1 cellular context compared by ENCODE assay signal in the genomic region with DNA sequence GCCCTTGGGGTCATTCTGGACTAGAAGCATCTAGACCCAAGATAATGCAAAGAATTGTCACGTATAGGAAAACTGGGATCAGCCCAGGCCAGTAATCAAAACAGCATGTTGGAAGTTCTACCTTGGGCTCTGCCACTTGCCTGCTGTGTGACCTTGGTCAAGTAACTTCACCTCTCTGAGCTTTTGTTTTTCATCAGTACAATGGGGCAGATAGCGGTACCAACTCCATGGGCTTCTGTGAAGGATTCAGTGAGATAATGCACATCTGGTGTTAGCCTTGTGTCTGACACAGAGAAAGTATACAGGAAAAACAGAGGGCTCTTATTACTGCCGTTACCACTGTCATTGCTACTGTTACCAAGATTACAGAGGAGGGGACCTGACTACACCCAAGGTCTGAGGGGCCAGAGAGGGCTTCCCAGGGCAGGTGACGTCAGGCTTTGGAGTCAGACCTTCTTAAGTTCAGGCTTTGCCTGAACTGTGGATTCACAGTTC.
A peak's percentile ranks its signal among the peaks of the same experiment; 100 is the strongest.
TF ChIP-seq lines count a peak whose summit lies in the region.

No MANE protein-coding gene starts in this region.

TF ChIP-seq in K562, 482 proteins besides CTCF, POLR2A, EP300 and RAD21 (continued from another document and continues in another):
- TF ChIP-seq SRSF7 (optimal IDR thresholded peaks at IDR 0.05; ENCODE audit: low read depth, low read length) (no peak), PCBP1 (IDR thresholded peaks at IDR 0.05; ENCODE audit: low read depth, low read length, poor library complexity, severe bottlenecking) (no peak), TCF3 (CRISPR knock-in tag; IDR thresholded peaks at IDR 0.05) (0 out of 2 replicates have a peak, but pooled peaks have one; percentile 11), ATF7 (IDR thresholded peaks at IDR 0.05) (peak; percentile 83), SIN3B (IDR thresholded peaks at IDR 0.05; ENCODE audit: low read depth) (no peak), RFX1 (IDR thresholded peaks at IDR 0.05) (peak; percentile 45; the same call in 1 of the 2 replicates), ZNF143 (CRISPR knock-in tag; IDR thresholded peaks at IDR 0.05) (no peak), GTF2A2 (tag; IDR thresholded peaks at IDR 0.05) (no peak), JUND (IDR thresholded peaks at IDR 0.05; ENCODE audit: borderline replicate concordance, low read depth, low read length) (peak; percentile 37; the same call in 1 of the 2 replicates), JUND (tag; IDR thresholded peaks at IDR 0.05; ENCODE audit: borderline replicate concordance, low read depth, low read length) (no peak; the same call in 2 of the 3 replicates), NFYB (IDR thresholded peaks at IDR 0.05; ENCODE audit: extremely low read depth, insufficient read length) (no peak), BACH1 (tag; IDR thresholded peaks at IDR 0.05) (0 out of 2 replicates have a peak, but pooled peaks have one; percentile 15), ELF1 (tag; IDR thresholded peaks at IDR 0.05) (no peak), ZNF197 (CRISPR knock-in tag; IDR thresholded peaks at IDR 0.05; ENCODE audit: low read depth) (no peak), RBM22 (IDR thresholded peaks at IDR 0.05; ENCODE audit: low read depth, low read length, poor library complexity, severe bottlenecking) (no peak), C11orf30 (IDR thresholded peaks at IDR 0.05; ENCODE audit: low read depth) (no peak), CAMTA2 (CRISPR knock-in tag; conservative IDR thresholded peaks at IDR 0.05) (no peak), CBX2 (IDR thresholded peaks at IDR 0.05; ENCODE audit: insufficient read depth, low read length, poor library complexity, severe bottlenecking) (no peak), CEBPG (CRISPR knock-in tag; IDR thresholded peaks at IDR 0.05) (no peak), CEBPG (tag; conservative IDR thresholded peaks at IDR 0.05 in 1 of 2, IDR thresholded peaks at IDR 0.05 in 1 of 2) (no peak), CBFB (CRISPR knock-in tag; IDR thresholded peaks at IDR 0.05) (no peak), HLTF (IDR thresholded peaks at IDR 0.05) (no peak), MYNN (IDR thresholded peaks at IDR 0.05) (peak; percentile 93; the same call in 1 of the 2 replicates), MYNN (CRISPR knock-in tag; IDR thresholded peaks at IDR 0.05) (0 out of 2 replicates have a peak, but pooled peaks have one; percentile 24), POLR2AphosphoS2 (IDR thresholded peaks at IDR 0.05; ENCODE audit: low read length) (no peak), POLR3G (IDR thresholded peaks at IDR 0.05; ENCODE audit: extremely low read depth, insufficient read length, insufficient replicate concordance) (no peak), HDAC2 (IDR thresholded peaks at IDR 0.05) (peak; percentile 87), ZNF121 (CRISPR knock-in tag; conservative IDR thresholded peaks at IDR 0.05) (no peak), MAFF (IDR thresholded peaks at IDR 0.05; ENCODE audit: low read length) (no peak), CBX3 (IDR thresholded peaks at IDR 0.05; ENCODE audit: borderline replicate concordance in 1 of 2, low read length in 2 of 2) (peak in 1 of 2 experiments; percentile 61; a peak in 1 of 3 replicates), RBM39 (optimal IDR thresholded peaks at IDR 0.05; ENCODE audit: low read depth, low read length) (no peak), POLR2G (IDR thresholded peaks at IDR 0.05; ENCODE audit: low read depth, low read length) (no peak), DPF2 (IDR thresholded peaks at IDR 0.05) (peak; percentile 29; the same call in 1 of the 2 replicates), ZKSCAN8 (CRISPR knock-in tag; IDR thresholded peaks at IDR 0.05) (no peak), KLF13 (tag; IDR thresholded peaks at IDR 0.05; ENCODE audit: borderline replicate concordance, low read depth) (no peak), ADNP (tag; IDR thresholded peaks at IDR 0.05) (peak; percentile 87; the same call in 1 of the 2 replicates), ETS2 (tag; IDR thresholded peaks at IDR 0.05; ENCODE audit: borderline replicate concordance, poor library complexity, severe bottlenecking) (no peak), MEF2D (tag; conservative IDR thresholded peaks at IDR 0.05; ENCODE audit: low read depth) (0 out of 2 replicates have a peak, but pooled peaks have one; percentile 23), CBFA2T3 (IDR thresholded peaks at IDR 0.05) (0 out of 2 replicates have a peak, but pooled peaks have one; percentile 27), NR2C1 (IDR thresholded peaks at IDR 0.05) (no peak), NR2C1 (tag; IDR thresholded peaks at IDR 0.05) (no peak), DMBX1 (CRISPR knock-in tag; IDR thresholded peaks at IDR 0.05; ENCODE audit: borderline replicate concordance) (0 out of 2 replicates have a peak, but pooled peaks have one; percentile 37), ZNF311 (CRISPR knock-in tag; IDR thresholded peaks at IDR 0.05) (0 out of 2 replicates have a peak, but pooled peaks have one; percentile 56)
- TF ChIP-seq, protein P1, sequence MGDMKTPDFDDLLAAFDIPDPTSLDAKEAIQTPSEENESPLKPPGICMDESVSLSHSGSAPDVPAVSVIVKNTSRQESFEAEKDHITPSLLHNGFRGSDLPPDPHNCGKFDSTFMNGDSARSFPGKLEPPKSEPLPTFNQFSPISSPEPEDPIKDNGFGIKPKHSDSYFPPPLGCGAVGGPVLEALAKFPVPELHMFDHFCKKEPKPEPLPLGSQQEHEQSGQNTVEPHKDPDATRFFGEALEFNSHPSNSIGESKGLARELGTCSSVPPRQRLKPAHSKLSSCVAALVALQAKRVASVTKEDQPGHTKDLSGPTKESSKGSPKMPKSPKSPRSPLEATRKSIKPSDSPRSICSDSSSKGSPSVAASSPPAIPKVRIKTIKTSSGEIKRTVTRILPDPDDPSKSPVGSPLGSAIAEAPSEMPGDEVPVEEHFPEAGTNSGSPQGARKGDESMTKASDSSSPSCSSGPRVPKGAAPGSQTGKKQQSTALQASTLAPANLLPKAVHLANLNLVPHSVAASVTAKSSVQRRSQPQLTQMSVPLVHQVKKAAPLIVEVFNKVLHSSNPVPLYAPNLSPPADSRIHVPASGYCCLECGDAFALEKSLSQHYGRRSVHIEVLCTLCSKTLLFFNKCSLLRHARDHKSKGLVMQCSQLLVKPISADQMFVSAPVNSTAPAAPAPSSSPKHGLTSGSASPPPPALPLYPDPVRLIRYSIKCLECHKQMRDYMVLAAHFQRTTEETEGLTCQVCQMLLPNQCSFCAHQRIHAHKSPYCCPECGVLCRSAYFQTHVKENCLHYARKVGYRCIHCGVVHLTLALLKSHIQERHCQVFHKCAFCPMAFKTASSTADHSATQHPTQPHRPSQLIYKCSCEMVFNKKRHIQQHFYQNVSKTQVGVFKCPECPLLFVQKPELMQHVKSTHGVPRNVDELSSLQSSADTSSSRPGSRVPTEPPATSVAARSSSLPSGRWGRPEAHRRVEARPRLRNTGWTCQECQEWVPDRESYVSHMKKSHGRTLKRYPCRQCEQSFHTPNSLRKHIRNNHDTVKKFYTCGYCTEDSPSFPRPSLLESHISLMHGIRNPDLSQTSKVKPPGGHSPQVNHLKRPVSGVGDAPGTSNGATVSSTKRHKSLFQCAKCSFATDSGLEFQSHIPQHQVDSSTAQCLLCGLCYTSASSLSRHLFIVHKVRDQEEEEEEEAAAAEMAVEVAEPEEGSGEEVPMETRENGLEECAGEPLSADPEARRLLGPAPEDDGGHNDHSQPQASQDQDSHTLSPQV (IDR thresholded peaks at IDR 0.05), result 0 out of 2 replicates have a peak, but pooled peaks have one; percentile 55
- TF ChIP-seq, protein P2, sequence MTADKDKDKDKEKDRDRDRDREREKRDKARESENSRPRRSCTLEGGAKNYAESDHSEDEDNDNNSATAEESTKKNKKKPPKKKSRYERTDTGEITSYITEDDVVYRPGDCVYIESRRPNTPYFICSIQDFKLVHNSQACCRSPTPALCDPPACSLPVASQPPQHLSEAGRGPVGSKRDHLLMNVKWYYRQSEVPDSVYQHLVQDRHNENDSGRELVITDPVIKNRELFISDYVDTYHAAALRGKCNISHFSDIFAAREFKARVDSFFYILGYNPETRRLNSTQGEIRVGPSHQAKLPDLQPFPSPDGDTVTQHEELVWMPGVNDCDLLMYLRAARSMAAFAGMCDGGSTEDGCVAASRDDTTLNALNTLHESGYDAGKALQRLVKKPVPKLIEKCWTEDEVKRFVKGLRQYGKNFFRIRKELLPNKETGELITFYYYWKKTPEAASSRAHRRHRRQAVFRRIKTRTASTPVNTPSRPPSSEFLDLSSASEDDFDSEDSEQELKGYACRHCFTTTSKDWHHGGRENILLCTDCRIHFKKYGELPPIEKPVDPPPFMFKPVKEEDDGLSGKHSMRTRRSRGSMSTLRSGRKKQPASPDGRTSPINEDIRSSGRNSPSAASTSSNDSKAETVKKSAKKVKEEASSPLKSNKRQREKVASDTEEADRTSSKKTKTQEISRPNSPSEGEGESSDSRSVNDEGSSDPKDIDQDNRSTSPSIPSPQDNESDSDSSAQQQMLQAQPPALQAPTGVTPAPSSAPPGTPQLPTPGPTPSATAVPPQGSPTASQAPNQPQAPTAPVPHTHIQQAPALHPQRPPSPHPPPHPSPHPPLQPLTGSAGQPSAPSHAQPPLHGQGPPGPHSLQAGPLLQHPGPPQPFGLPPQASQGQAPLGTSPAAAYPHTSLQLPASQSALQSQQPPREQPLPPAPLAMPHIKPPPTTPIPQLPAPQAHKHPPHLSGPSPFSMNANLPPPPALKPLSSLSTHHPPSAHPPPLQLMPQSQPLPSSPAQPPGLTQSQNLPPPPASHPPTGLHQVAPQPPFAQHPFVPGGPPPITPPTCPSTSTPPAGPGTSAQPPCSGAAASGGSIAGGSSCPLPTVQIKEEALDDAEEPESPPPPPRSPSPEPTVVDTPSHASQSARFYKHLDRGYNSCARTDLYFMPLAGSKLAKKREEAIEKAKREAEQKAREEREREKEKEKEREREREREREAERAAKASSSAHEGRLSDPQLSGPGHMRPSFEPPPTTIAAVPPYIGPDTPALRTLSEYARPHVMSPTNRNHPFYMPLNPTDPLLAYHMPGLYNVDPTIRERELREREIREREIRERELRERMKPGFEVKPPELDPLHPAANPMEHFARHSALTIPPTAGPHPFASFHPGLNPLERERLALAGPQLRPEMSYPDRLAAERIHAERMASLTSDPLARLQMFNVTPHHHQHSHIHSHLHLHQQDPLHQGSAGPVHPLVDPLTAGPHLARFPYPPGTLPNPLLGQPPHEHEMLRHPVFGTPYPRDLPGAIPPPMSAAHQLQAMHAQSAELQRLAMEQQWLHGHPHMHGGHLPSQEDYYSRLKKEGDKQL (CRISPR knock-in tag; IDR thresholded peaks at IDR 0.05; ENCODE audit: borderline replicate concordance), result no peak
- TF ChIP-seq, protein P3, sequence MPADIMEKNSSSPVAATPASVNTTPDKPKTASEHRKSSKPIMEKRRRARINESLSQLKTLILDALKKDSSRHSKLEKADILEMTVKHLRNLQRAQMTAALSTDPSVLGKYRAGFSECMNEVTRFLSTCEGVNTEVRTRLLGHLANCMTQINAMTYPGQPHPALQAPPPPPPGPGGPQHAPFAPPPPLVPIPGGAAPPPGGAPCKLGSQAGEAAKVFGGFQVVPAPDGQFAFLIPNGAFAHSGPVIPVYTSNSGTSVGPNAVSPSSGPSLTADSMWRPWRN (IDR thresholded peaks at IDR 0.05; ENCODE audit: low read depth), result no peak
- TF ChIP-seq, protein P4, sequence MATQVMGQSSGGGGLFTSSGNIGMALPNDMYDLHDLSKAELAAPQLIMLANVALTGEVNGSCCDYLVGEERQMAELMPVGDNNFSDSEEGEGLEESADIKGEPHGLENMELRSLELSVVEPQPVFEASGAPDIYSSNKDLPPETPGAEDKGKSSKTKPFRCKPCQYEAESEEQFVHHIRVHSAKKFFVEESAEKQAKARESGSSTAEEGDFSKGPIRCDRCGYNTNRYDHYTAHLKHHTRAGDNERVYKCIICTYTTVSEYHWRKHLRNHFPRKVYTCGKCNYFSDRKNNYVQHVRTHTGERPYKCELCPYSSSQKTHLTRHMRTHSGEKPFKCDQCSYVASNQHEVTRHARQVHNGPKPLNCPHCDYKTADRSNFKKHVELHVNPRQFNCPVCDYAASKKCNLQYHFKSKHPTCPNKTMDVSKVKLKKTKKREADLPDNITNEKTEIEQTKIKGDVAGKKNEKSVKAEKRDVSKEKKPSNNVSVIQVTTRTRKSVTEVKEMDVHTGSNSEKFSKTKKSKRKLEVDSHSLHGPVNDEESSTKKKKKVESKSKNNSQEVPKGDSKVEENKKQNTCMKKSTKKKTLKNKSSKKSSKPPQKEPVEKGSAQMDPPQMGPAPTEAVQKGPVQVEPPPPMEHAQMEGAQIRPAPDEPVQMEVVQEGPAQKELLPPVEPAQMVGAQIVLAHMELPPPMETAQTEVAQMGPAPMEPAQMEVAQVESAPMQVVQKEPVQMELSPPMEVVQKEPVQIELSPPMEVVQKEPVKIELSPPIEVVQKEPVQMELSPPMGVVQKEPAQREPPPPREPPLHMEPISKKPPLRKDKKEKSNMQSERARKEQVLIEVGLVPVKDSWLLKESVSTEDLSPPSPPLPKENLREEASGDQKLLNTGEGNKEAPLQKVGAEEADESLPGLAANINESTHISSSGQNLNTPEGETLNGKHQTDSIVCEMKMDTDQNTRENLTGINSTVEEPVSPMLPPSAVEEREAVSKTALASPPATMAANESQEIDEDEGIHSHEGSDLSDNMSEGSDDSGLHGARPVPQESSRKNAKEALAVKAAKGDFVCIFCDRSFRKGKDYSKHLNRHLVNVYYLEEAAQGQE (CRISPR knock-in tag; IDR thresholded peaks at IDR 0.05; ENCODE audit: low read depth), result no peak
- TF ChIP-seq, protein P5, sequence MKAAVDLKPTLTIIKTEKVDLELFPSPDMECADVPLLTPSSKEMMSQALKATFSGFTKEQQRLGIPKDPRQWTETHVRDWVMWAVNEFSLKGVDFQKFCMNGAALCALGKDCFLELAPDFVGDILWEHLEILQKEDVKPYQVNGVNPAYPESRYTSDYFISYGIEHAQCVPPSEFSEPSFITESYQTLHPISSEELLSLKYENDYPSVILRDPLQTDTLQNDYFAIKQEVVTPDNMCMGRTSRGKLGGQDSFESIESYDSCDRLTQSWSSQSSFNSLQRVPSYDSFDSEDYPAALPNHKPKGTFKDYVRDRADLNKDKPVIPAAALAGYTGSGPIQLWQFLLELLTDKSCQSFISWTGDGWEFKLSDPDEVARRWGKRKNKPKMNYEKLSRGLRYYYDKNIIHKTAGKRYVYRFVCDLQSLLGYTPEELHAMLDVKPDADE (conservative IDR thresholded peaks at IDR 0.05; ENCODE audit: control insufficient read depth, low read depth, low read length), result 0 out of 2 replicates have a peak, but pooled peaks have one; percentile 29
- TF ChIP-seq, protein P6, sequence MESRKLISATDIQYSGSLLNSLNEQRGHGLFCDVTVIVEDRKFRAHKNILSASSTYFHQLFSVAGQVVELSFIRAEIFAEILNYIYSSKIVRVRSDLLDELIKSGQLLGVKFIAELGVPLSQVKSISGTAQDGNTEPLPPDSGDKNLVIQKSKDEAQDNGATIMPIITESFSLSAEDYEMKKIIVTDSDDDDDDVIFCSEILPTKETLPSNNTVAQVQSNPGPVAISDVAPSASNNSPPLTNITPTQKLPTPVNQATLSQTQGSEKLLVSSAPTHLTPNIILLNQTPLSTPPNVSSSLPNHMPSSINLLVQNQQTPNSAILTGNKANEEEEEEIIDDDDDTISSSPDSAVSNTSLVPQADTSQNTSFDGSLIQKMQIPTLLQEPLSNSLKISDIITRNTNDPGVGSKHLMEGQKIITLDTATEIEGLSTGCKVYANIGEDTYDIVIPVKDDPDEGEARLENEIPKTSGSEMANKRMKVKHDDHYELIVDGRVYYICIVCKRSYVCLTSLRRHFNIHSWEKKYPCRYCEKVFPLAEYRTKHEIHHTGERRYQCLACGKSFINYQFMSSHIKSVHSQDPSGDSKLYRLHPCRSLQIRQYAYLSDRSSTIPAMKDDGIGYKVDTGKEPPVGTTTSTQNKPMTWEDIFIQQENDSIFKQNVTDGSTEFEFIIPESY (CRISPR knock-in tag; IDR thresholded peaks at IDR 0.05), result peak; percentile 7; the same call in 1 of the 2 replicates
- TF ChIP-seq, protein P7, sequence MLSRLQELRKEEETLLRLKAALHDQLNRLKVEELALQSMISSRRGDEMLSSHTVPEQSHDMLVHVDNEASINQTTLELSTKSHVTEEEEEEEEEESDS (CRISPR knock-in tag; IDR thresholded peaks at IDR 0.05), result no peak
